Comparison of ENCODE assay signal across 10 cellular contexts in genomic region chr6:82363368-82364086, GRCh38. TPM values are rescaled to one million over a fixed set of nuclear protein-coding genes. Genes with fewer than 3 reads are reported as not detected.
DNase-seq lines count a peak whose midpoint lies in the region; ATAC-seq, FAIRE-seq and TF ChIP-seq lines count a peak whose summit lies in the region.
"Had no signal": no experiment of that assay in that cellular context is flagged by ENCODE, and none has a peak within 500 bp of the region (broad histone marks: within the 10 kb centered on the region; RNA-seq: fewer than 3 reads in every experiment).

TPBG (plus strand) TSS chr6:82363817; CDS start chr6:82364962, 1,145 bp downstream.

- H3K27me3 Mint-ChIP-seq in activated T-helper 17 cell treated with anti-CD3 and anti-CD28 coated beads, Interleukin-2, amount 50 U/mL, for 72 hours: peaks cover 22% of the 10 kb centered on the region
- H3K27me3 Mint-ChIP-seq in nephron progenitor cell (ENCODE audit: low read depth, poor library complexity): peaks cover 10% of the 10 kb centered on the region

- FAIRE-seq in H54 (lab: Jason Lieb, UNC): peak; percentile 75
- FAIRE-seq: A204.1, colon had no signal

- peak; percentile 77 for ATAC-seq in activated T-helper 17 cell treated with anti-CD3 and anti-CD28 coated beads, Interleukin-2, amount 50 U/mL, for 72 hours (replicated peaks)
- no peak for ATAC-seq in GM21423 (IDR thresholded peaks at IDR 0.05; ENCODE audit: unreplicated experiment)

- H3K9me3 Mint-ChIP-seq in activated T-helper 17 cell treated with anti-CD3 and anti-CD28 coated beads, Interleukin-2, amount 50 U/mL, for 72 hours: no peaks in the 10 kb centered on the region
- no peaks in the 10 kb centered on the region for H3K9me3 Mint-ChIP-seq in nephron progenitor cell

- peaks cover 9% of the 10 kb centered on the region for H3K4me1 Mint-ChIP-seq in activated T-helper 17 cell treated with anti-CD3 and anti-CD28 coated beads, Interleukin-2, amount 50 U/mL, for 72 hours
- H3K4me1 Mint-ChIP-seq in nephron progenitor cell: peaks cover 38% of the 10 kb centered on the region

- H3K27ac Mint-ChIP-seq in activated T-helper 17 cell treated with anti-CD3 and anti-CD28 coated beads, Interleukin-2, amount 50 U/mL, for 72 hours: peak within 1 kb of the TSS; percentile 68
- H3K27ac Mint-ChIP-seq in nephron progenitor cell: peak within 1 kb of the TSS; percentile 98

- peak; percentile 13 for TF ChIP-seq CTCF in foreskin fibroblast (IDR thresholded peaks at IDR 0.05; ENCODE audit: low read depth, low read length)
- peak; percentile 19 for TF ChIP-seq CTCF in nephron progenitor cell (IDR thresholded peaks at IDR 0.05)

- TF ChIP-seq POLR2A in H54 (IDR thresholded peaks at IDR 0.05; ENCODE audit: low read depth, low read length): peak; percentile 52; the same call in 1 of the 2 replicates

- H3K4me3 Mint-ChIP-seq in activated T-helper 17 cell treated with anti-CD3 and anti-CD28 coated beads, Interleukin-2, amount 50 U/mL, for 72 hours: peak within 1 kb of the TSS; percentile 85
- peak within 1 kb of the TSS; percentile 95 for H3K4me3 Mint-ChIP-seq in nephron progenitor cell

- peak within 1 kb of the TSS; percentile 44 to 96 for H3K4me3 ChIP-seq in foreskin fibroblast (ENCODE audit: low read depth in 1 of 2, low read length in 2 of 2)

- peaks cover 11% of the 10 kb centered on the region for H3K36me3 Mint-ChIP-seq in activated T-helper 17 cell treated with anti-CD3 and anti-CD28 coated beads, Interleukin-2, amount 50 U/mL, for 72 hours (ENCODE audit: low read depth)
- H3K36me3 Mint-ChIP-seq in nephron progenitor cell (ENCODE audit: low read depth): peaks cover 4% of the 10 kb centered on the region

- DNase-seq in DMS 273 (lab: John Stamatoyannopoulos, UW; ENCODE audit: unreplicated experiment) (peak; percentile 70), DMS 273 treated with DMSO at 0.1 percent for 48 hours (lab: John Stamatoyannopoulos, UW) (no peak), H54 (ENCODE audit: insufficient read length, low spot score) (peak; percentile 55), NCI-H2029 treated with DMSO at 0.1 percent for 48 hours (lab: John Stamatoyannopoulos, UW) (peak; percentile 99), foreskin fibroblast (peak; percentile 72 to 89), nephron progenitor cell (peak; percentile 85)

RNA-seq across cellular contexts. Expression of gene TPBG, which starts in this region (rescaled TPM):
- total RNA-seq in activated T-helper 17 cell treated with anti-CD3 and anti-CD28 coated beads, Interleukin-2, amount 50 U/mL, for 72 hours: 1 to 10 TPM in 1 of 2 donors, under 1 TPM in 1; 0.43 to 1.9 TPM
